In the genomic region with DNA sequence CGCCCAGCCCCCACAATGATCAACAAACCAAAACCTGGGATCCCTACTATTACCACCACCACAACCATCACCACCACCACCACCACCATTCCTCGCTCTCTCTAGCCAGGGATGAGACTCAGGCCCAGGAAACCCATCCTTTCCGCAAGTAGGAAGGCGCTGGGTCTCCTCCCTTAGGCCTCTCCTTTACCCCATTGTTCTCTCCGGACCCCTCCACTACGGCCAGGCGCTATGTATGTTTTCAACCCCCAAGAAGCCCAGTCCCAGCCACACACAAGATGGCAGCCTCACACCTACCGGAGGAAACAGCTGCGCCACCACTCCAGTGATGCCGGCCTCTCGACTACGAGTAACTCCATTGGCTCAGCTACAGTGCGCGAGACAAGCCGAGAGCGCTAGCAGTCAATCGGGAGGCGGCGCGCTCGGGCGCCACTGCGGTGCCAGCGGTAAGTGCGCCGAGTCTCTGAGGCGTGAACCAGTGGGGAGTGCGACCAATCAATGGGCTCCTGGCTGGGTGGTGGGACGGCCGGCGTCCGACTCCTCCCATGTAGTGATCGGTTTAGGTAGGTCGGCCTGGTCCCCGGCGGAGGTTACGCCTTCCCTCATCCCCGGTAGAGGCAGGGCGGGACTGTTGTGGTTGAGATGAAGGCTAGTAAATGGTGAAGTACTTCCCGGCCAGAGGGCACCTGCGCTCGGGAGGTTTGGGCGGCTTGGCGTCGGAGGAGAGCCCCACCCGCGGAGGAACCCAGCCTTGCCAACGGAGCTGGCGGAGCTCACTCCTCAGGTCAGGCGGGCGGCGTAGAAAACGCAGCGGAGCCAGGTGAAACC, we compare ENCODE assay signal across 1 cellular context.
TF ChIP-seq lines count a peak whose summit lies in the region.

A gene (minus strand): TSS at position 376 of the 828 bp plus-strand sequence. CDS start 61,154 bp downstream, outside the sequence.
A gene with protein sequence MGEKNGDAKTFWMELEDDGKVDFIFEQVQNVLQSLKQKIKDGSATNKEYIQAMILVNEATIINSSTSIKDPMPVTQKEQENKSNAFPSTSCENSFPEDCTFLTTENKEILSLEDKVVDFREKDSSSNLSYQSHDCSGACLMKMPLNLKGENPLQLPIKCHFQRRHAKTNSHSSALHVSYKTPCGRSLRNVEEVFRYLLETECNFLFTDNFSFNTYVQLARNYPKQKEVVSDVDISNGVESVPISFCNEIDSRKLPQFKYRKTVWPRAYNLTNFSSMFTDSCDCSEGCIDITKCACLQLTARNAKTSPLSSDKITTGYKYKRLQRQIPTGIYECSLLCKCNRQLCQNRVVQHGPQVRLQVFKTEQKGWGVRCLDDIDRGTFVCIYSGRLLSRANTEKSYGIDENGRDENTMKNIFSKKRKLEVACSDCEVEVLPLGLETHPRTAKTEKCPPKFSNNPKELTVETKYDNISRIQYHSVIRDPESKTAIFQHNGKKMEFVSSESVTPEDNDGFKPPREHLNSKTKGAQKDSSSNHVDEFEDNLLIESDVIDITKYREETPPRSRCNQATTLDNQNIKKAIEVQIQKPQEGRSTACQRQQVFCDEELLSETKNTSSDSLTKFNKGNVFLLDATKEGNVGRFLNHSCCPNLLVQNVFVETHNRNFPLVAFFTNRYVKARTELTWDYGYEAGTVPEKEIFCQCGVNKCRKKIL (plus strand): TSS at position 586 of the 828 bp plus-strand sequence. CDS start 7,620 bp downstream, outside the sequence.

TF ChIP-seq in WTC11, 78 proteins besides CTCF, POLR2A, EP300 and RAD21 (continued from another document):
- TF ChIP-seq, protein P1, sequence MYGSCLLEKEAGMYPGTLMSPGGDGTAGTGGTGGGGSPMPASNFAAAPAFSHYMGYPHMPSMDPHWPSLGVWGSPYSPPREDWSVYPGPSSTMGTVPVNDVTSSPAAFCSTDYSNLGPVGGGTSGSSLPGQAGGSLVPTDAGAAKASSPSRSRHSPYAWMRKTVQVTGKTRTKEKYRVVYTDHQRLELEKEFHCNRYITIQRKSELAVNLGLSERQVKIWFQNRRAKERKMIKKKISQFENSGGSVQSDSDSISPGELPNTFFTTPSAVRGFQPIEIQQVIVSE (CRISPR knock-in tag; IDR thresholded peaks at IDR 0.05; ENCODE audit: borderline replicate concordance) = no peak
- TF ChIP-seq, protein P2, sequence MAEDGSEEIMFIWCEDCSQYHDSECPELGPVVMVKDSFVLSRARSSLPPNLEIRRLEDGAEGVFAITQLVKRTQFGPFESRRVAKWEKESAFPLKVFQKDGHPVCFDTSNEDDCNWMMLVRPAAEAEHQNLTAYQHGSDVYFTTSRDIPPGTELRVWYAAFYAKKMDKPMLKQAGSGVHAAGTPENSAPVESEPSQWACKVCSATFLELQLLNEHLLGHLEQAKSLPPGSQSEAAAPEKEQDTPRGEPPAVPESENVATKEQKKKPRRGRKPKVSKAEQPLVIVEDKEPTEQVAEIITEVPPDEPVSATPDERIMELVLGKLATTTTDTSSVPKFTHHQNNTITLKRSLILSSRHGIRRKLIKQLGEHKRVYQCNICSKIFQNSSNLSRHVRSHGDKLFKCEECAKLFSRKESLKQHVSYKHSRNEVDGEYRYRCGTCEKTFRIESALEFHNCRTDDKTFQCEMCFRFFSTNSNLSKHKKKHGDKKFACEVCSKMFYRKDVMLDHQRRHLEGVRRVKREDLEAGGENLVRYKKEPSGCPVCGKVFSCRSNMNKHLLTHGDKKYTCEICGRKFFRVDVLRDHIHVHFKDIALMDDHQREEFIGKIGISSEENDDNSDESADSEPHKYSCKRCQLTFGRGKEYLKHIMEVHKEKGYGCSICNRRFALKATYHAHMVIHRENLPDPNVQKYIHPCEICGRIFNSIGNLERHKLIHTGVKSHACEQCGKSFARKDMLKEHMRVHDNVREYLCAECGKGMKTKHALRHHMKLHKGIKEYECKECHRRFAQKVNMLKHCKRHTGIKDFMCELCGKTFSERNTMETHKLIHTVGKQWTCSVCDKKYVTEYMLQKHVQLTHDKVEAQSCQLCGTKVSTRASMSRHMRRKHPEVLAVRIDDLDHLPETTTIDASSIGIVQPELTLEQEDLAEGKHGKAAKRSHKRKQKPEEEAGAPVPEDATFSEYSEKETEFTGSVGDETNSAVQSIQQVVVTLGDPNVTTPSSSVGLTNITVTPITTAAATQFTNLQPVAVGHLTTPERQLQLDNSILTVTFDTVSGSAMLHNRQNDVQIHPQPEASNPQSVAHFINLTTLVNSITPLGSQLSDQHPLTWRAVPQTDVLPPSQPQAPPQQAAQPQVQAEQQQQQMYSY (CRISPR knock-in tag; IDR thresholded peaks at IDR 0.05) = no peak
- TF ChIP-seq, protein P3, sequence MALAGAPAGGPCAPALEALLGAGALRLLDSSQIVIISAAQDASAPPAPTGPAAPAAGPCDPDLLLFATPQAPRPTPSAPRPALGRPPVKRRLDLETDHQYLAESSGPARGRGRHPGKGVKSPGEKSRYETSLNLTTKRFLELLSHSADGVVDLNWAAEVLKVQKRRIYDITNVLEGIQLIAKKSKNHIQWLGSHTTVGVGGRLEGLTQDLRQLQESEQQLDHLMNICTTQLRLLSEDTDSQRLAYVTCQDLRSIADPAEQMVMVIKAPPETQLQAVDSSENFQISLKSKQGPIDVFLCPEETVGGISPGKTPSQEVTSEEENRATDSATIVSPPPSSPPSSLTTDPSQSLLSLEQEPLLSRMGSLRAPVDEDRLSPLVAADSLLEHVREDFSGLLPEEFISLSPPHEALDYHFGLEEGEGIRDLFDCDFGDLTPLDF (CRISPR knock-in tag; IDR thresholded peaks at IDR 0.05) = no peak
- TF ChIP-seq, protein P4, sequence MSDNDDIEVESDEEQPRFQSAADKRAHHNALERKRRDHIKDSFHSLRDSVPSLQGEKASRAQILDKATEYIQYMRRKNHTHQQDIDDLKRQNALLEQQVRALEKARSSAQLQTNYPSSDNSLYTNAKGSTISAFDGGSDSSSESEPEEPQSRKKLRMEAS (CRISPR knock-in tag; IDR thresholded peaks at IDR 0.05) = peak; percentile 85
- TF ChIP-seq, protein P5, sequence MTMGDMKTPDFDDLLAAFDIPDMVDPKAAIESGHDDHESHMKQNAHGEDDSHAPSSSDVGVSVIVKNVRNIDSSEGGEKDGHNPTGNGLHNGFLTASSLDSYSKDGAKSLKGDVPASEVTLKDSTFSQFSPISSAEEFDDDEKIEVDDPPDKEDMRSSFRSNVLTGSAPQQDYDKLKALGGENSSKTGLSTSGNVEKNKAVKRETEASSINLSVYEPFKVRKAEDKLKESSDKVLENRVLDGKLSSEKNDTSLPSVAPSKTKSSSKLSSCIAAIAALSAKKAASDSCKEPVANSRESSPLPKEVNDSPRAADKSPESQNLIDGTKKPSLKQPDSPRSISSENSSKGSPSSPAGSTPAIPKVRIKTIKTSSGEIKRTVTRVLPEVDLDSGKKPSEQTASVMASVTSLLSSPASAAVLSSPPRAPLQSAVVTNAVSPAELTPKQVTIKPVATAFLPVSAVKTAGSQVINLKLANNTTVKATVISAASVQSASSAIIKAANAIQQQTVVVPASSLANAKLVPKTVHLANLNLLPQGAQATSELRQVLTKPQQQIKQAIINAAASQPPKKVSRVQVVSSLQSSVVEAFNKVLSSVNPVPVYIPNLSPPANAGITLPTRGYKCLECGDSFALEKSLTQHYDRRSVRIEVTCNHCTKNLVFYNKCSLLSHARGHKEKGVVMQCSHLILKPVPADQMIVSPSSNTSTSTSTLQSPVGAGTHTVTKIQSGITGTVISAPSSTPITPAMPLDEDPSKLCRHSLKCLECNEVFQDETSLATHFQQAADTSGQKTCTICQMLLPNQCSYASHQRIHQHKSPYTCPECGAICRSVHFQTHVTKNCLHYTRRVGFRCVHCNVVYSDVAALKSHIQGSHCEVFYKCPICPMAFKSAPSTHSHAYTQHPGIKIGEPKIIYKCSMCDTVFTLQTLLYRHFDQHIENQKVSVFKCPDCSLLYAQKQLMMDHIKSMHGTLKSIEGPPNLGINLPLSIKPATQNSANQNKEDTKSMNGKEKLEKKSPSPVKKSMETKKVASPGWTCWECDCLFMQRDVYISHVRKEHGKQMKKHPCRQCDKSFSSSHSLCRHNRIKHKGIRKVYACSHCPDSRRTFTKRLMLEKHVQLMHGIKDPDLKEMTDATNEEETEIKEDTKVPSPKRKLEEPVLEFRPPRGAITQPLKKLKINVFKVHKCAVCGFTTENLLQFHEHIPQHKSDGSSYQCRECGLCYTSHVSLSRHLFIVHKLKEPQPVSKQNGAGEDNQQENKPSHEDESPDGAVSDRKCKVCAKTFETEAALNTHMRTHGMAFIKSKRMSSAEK (CRISPR knock-in tag; IDR thresholded peaks at IDR 0.05; ENCODE audit: borderline replicate concordance) = no peak
- TF ChIP-seq FOXJ3 (CRISPR knock-in tag; IDR thresholded peaks at IDR 0.05; ENCODE audit: borderline replicate concordance) (no peak), CREB1 (CRISPR knock-in tag; IDR thresholded peaks at IDR 0.05) (no peak)
- TF ChIP-seq, protein P6, sequence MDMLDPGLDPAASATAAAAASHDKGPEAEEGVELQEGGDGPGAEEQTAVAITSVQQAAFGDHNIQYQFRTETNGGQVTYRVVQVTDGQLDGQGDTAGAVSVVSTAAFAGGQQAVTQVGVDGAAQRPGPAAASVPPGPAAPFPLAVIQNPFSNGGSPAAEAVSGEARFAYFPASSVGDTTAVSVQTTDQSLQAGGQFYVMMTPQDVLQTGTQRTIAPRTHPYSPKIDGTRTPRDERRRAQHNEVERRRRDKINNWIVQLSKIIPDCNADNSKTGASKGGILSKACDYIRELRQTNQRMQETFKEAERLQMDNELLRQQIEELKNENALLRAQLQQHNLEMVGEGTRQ (CRISPR knock-in tag; IDR thresholded peaks at IDR 0.05) = peak; percentile 23; the same call in 1 of the 2 replicates
TF ChIP-seq in WTC11: peak in this region for 16.
